In the genomic region with DNA sequence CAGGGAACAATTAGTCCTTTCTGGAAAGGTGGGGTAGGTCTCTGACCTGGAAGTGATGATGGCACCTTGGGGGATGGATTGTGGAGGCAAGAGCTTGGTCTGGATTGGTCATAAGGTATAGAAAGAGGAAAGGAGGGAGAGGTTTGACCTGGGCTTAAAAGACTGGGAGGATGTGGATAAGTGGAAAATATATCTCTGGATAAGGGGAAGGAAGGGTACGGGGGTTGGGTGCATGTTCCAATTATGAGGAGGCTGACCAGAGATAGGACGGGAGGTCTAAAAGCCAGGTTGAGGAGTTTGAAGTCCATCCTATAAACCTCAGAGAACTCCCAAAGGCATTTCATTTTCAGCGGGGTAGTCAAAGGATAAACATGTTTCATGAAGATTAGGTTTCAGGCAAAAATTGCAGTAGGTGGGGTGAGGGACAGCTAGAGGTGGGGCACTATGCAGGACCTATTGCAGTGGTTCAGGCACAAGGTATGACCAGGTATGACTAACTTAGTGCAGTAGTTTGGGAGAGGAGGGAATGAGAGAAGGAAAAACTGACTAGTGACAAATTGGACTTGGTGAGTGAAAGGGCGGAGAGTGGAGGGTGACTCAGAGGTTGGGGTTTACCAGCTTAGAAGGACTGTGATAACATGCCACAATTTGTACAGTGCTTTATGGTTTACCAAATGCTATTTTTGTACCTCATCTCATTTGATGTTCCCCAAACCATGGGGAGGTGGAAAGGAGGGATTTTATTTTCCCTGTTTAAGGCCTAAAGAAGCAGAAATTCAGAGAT, we compare ENCODE assay signal across 8 cellular contexts. TPM values are rescaled to one million over a fixed set of nuclear protein-coding genes. Genes with fewer than 3 reads are reported as not detected.
DNase-seq lines count a peak whose midpoint lies in the region; ATAC-seq and TF ChIP-seq lines count a peak whose summit lies in the region.

No MANE protein-coding gene starts in this region.

- peaks cover 0 to 1% (median 0%) of the 10 kb centered on the region in 11 donors for H3K9me3 Mint-ChIP-seq in naive thymus-derived CD4-positive, alpha-beta T cell

- H3K4me3 Mint-ChIP-seq in naive thymus-derived CD4-positive, alpha-beta T cell: no peak overlapping the region

- TF ChIP-seq CTCF in ascending aorta (IDR thresholded peaks at IDR 0.05) (no peak), sigmoid colon (IDR thresholded peaks at IDR 0.05) (no peak)

- CTCF ChIA-PET in naive thymus-derived CD4-positive, alpha-beta T cell (lab: Charles Lee): no interaction called here

- peak; percentile 36 for ATAC-seq in naive thymus-derived CD4-positive, alpha-beta T cell
- no peak for ATAC-seq in HG02884 (IDR thresholded peaks at IDR 0.05; ENCODE audit: unreplicated experiment)
- ATAC-seq in HG03432 (IDR thresholded peaks at IDR 0.05; ENCODE audit: unreplicated experiment): no peak

- H3K27ac ChIP-seq in ascending aorta (peak overlapping the region; percentile 54 to 66), sigmoid colon (no peak overlapping the region)
- H3K27ac ChIP-seq in naive thymus-derived CD4-positive, alpha-beta T cell (ENCODE audit: low read depth, low read length): no peak overlapping the region

- WGBS in sigmoid colon, 2 donors: 44 to 70% methylated on average over 4 of the region's 4 CpGs

- H3K4me1 Mint-ChIP-seq in naive thymus-derived CD4-positive, alpha-beta T cell: peaks cover 32 to 63% (median 54%) of the 10 kb centered on the region in 7 donors

- H3K27me3 ChIP-seq in ascending aorta (no peaks in the 10 kb centered on the region), sigmoid colon (no peaks in the 10 kb centered on the region)
- no peaks in the 10 kb centered on the region for H3K27me3 ChIP-seq in naive thymus-derived CD4-positive, alpha-beta T cell (ENCODE audit: control insufficient read depth in 2 of 2, insufficient read depth in 2 of 2, low read length in 2 of 2)

- H3K4me1 ChIP-seq in ascending aorta (peaks cover 3 to 18% of the 10 kb centered on the region in 2 donors), sigmoid colon (peaks cover 0 to 36% (median 19%) of the 10 kb centered on the region in 4 donors)
- H3K4me1 ChIP-seq in naive thymus-derived CD4-positive, alpha-beta T cell (ENCODE audit: control insufficient read depth in 2 of 2, insufficient read depth in 2 of 2, low read length in 2 of 2): peaks cover 5 to 27% of the 10 kb centered on the region in 2 donors

- intact Hi-C loops in ascending aorta (cut with DNase I) (loop anchor here (1.0 kb wide), 1 partner anchor 11 kb away; a partner anchor contains a TSS), sigmoid colon (cut with DNase I) (no loop called here)
- intact Hi-C loops in naive thymus-derived CD4-positive, alpha-beta T cell (cut with micrococcal nuclease): no loop called here

- DNase-seq in AG08395 (ENCODE audit: low spot score): peak; percentile 81
- peak; percentile 40 for DNase-seq in KBM-7
- DNase-seq in ascending aorta (ENCODE audit: low spot score in 2 of 2): peak in 1 of 2 donors; percentile 76
- DNase-seq in naive thymus-derived CD4-positive, alpha-beta T cell: peak in 1 of 9 donors; percentile 48
- DNase-seq in NCI-H1105 (lab: John Stamatoyannopoulos, UW): no peak
- no peak for DNase-seq in sigmoid colon

- H3K9me3 ChIP-seq in ascending aorta: no peaks in the 10 kb centered on the region
- no peaks in the 10 kb centered on the region for H3K9me3 ChIP-seq in naive thymus-derived CD4-positive, alpha-beta T cell (ENCODE audit: control insufficient read depth in 2 of 3, low read length in 3 of 3)
- no peaks in the 10 kb centered on the region for H3K9me3 ChIP-seq in sigmoid colon

- H3K36me3 ChIP-seq in ascending aorta: no peaks in the 10 kb centered on the region
- H3K36me3 ChIP-seq in naive thymus-derived CD4-positive, alpha-beta T cell (ENCODE audit: control insufficient read depth in 2 of 3, insufficient read depth in 3 of 3, low read length in 3 of 3): no peaks in the 10 kb centered on the region
- no peaks in the 10 kb centered on the region for H3K36me3 ChIP-seq in sigmoid colon

- H3K27ac Mint-ChIP-seq in naive thymus-derived CD4-positive, alpha-beta T cell: peak overlapping the region in 4 of 9 donors; percentile 18 to 53 (median 36)

- H3K4me3 ChIP-seq in ascending aorta (no peak overlapping the region), sigmoid colon (no peak overlapping the region)
- no peak overlapping the region for H3K4me3 ChIP-seq in naive thymus-derived CD4-positive, alpha-beta T cell (ENCODE audit: low read length)

- TF ChIP-seq EP300 in sigmoid colon (IDR thresholded peaks at IDR 0.05): no peak

- no peak for TF ChIP-seq POLR2A in sigmoid colon (IDR thresholded peaks at IDR 0.05)

- H3K27me3 Mint-ChIP-seq in naive thymus-derived CD4-positive, alpha-beta T cell: no peaks in the 10 kb centered on the region

- H3K36me3 Mint-ChIP-seq in naive thymus-derived CD4-positive, alpha-beta T cell: peaks cover 0 to 7% (median 0%) of the 10 kb centered on the region in 5 donors

- in situ Hi-C loops in KBM-7 (cut with MboI; ENCODE audit: low pct_unique_long_range_greater_than_20kb, low sequenced_read_pairs): no loop called here

- POLR2A ChIA-PET in naive thymus-derived CD4-positive, alpha-beta T cell (lab: Charles Lee): interaction anchor here (0.7 to 1.5 kb wide), 2 partner anchors 10 to 39 kb away, joined by 3 to 11 read pairs; a partner anchor contains a TSS

RNA-seq across cellular contexts. Expression of a gene that starts 10.7 kb away (rescaled TPM):
- 22.9 TPM for total RNA-seq in ascending aorta
- 10 to 100 TPM; 17.4 to 43.3 (median 33.8) TPM for total RNA-seq in naive thymus-derived CD4-positive, alpha-beta T cell
- polyA plus RNA-seq in naive thymus-derived CD4-positive, alpha-beta T cell: 1 to 10 TPM; 1.7 to 4.3 TPM
- 10 to 100 TPM; 27.8 to 43.2 (median 36.3) TPM for total RNA-seq in sigmoid colon
- 10 to 100 TPM; 39.0 to 45.5 (median 39.8) TPM for polyA plus RNA-seq in sigmoid colon

Comparison
In these comparisons a context has a peak if more than half of its experiments do, and no peak if none do; other contexts are left out.
1. DNase-seq: peak in AG08395 (single experiment) and KBM-7 (single experiment); none in NCI-H1105 (single experiment) and sigmoid colon (single experiment).
2. H3K27ac ChIP-seq: peak in ascending aorta (2 of 2); none in naive thymus-derived CD4-positive, alpha-beta T cell (single experiment) and sigmoid colon (0 of 4).